13 cellular contexts compared by ENCODE assay signal in the genomic region with DNA sequence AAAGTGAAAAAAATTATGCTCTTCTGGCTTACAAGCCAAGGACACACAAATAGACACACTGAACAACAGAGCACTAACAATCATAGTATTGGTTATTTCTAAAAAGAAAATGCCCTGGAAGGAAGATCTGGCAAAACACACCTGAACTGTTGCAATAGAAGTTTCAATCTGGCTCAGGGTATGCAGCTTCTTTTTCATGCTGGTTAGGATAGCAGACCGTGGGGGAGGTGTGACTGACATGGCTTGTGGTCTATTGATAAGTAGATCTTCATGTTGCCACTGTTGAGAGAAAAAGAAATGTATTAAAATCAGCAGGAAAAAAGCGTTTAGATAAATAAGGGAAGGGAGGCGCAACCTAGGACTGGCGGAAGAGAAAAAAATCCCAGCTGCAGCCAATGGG.
"Had no signal": no experiment of that assay in that cellular context is flagged by ENCODE, and none has a peak within 500 bp of the region (broad histone marks: within the 10 kb centered on the region; RNA-seq: fewer than 3 reads in every experiment).

No MANE protein-coding gene starts in this region.

- H3K4me1 ChIP-seq: ascending aorta, upper lobe of right lung had no signal

- H3K27ac ChIP-seq: ascending aorta, thoracic aorta, upper lobe of right lung had no signal

- FAIRE-seq: bronchial epithelial cell had no signal

- H3K27me3 ChIP-seq: ascending aorta, upper lobe of right lung had no signal

- H3K4me3 ChIP-seq: ascending aorta, thoracic aorta, upper lobe of right lung had no signal

- H3K9me3 Mint-ChIP-seq: dendritic cell treated with granulocyte-macrophage colony-stimulating factor and Interleukin-4, amounts not matched to agents 40 ng/mL and 50 ng/mL, for 4 days had no signal

- DNase-seq: activated CD8-positive, alpha-beta memory T cell treated with anti-CD3 and anti-CD28 coated beads for 24 hours; activated gamma-delta T cell; effector memory CD4-positive, alpha-beta T cell; foreskin melanocyte; head of caudate nucleus; SIG-M5; stimulated activated CD4-positive, alpha-beta T cell treated with anti-CD3 and anti-CD28 coated beads, Interleukin-12 subunit alpha, Interleukin-12 subunit beta, amount 100 ng/mL, for 4 hours; stimulated activated CD4-positive, alpha-beta T cell treated with anti-CD3 and anti-CD28 coated beads, Interleukin-2, amount 100 ng/mL, for 24 hours; upper lobe of right lung had no signal

- H3K9me3 ChIP-seq: ascending aorta, thoracic aorta, upper lobe of right lung had no signal

- H3K27ac Mint-ChIP-seq: dendritic cell treated with granulocyte-macrophage colony-stimulating factor and Interleukin-4, amounts not matched to agents 40 ng/mL and 50 ng/mL, for 4 days had no signal

- ATAC-seq: upper lobe of right lung had no signal

- H3K4me3 Mint-ChIP-seq: dendritic cell treated with granulocyte-macrophage colony-stimulating factor and Interleukin-4, amounts not matched to agents 40 ng/mL and 50 ng/mL, for 4 days had no signal

- H3K27me3 Mint-ChIP-seq: dendritic cell treated with granulocyte-macrophage colony-stimulating factor and Interleukin-4, amounts not matched to agents 40 ng/mL and 50 ng/mL, for 4 days had no signal
